8 cellular contexts compared by ENCODE assay signal in genomic region chr2:160994141-160995002, GRCh38.
A peak's percentile ranks its signal among the peaks of the same experiment; 100 is the strongest.
DNase-seq lines count a peak whose midpoint lies in the region; ATAC-seq, FAIRE-seq and TF ChIP-seq lines count a peak whose summit lies in the region.

No MANE protein-coding gene starts in this region.

- peak overlapping the region; percentile 60 for H3K4me2 ChIP-seq in astrocyte (ENCODE audit: low read length)

- H3K9me3 ChIP-seq in astrocyte (ENCODE audit: insufficient read depth, low read depth, low read length) (no peaks in the 10 kb centered on the region), gastrocnemius medialis (no peaks in the 10 kb centered on the region)

- intact Hi-C loops in gastrocnemius medialis (cut with DNase I; ENCODE audit: low total_unique reads): loop anchor here (1.0 to 5.0 kb wide), 5 partner anchors 36 to 884 kb away; no protein-coding TSS in a partner anchor

- H3K4me3 ChIP-seq in astrocyte (ENCODE audit: insufficient read depth, low read depth, low read length) (no peak overlapping the region), gastrocnemius medialis (peak overlapping the region in 1 of 4 donors; percentile 6)

- H2AFZ ChIP-seq in astrocyte (ENCODE audit: low read depth, low read length): peak overlapping the region; percentile 33

- TF ChIP-seq CTCF in astrocyte (IDR thresholded peaks at IDR 0.05; ENCODE audit: insufficient read depth, low read depth, low read length) (peak; percentile 90), gastrocnemius medialis (IDR thresholded peaks at IDR 0.05 in 4 of 5, conservative IDR thresholded peaks at IDR 0.05 in 1 of 5) (peak; percentile 75 to 88 (median 84))

- TF ChIP-seq POLR2A in gastrocnemius medialis (IDR thresholded peaks at IDR 0.05): no peak

- in situ Hi-C loops in gastrocnemius medialis (cut with MboI; ENCODE audit: low sequenced_read_pairs in 4 of 4): loop anchor here in 3 of 4 donors (10.0 to 25.0 kb wide), 3 partner anchors 570 to 882 kb away; no protein-coding TSS in a partner anchor

- H3K36me3 Mint-ChIP-seq in T-helper 2 cell treated with Interferon-gamma antibody and Interleukin-4, amounts not matched to agents 5 μg/mL and 100 μg/mL, for 36 hours (ENCODE audit: low read depth): no peaks in the 10 kb centered on the region
- no peaks in the 10 kb centered on the region for H3K36me3 Mint-ChIP-seq in astrocyte (ENCODE audit: low read depth, unreplicated experiment)

- peaks cover 3% of the 10 kb centered on the region for H3K4me1 Mint-ChIP-seq in T-helper 2 cell treated with Interferon-gamma antibody and Interleukin-4, amounts not matched to agents 5 μg/mL and 100 μg/mL, for 36 hours (ENCODE audit: low read depth)
- H3K4me1 Mint-ChIP-seq in astrocyte (ENCODE audit: low read depth, unreplicated experiment): peaks cover 14% of the 10 kb centered on the region

- peaks cover 6% of the 10 kb centered on the region for H3K27me3 Mint-ChIP-seq in T-helper 2 cell treated with Interferon-gamma antibody and Interleukin-4, amounts not matched to agents 5 μg/mL and 100 μg/mL, for 36 hours (ENCODE audit: low read depth)
- no peaks in the 10 kb centered on the region for H3K27me3 Mint-ChIP-seq in astrocyte (ENCODE audit: low read depth, unreplicated experiment)

- H3K27me3 ChIP-seq in astrocyte (ENCODE audit: insufficient read depth, low read length): no peaks in the 10 kb centered on the region
- no peaks in the 10 kb centered on the region for H3K27me3 ChIP-seq in gastrocnemius medialis

- peak; percentile 64 for FAIRE-seq in astrocyte (lab: Jason Lieb, UNC)

- H3K27ac Mint-ChIP-seq in T-helper 2 cell treated with Interferon-gamma antibody and Interleukin-4, amounts not matched to agents 5 μg/mL and 100 μg/mL, for 36 hours: no peak overlapping the region
- no peak overlapping the region for H3K27ac Mint-ChIP-seq in astrocyte (ENCODE audit: unreplicated experiment)

- H3K9me3 Mint-ChIP-seq in T-helper 2 cell treated with Interferon-gamma antibody and Interleukin-4, amounts not matched to agents 5 μg/mL and 100 μg/mL, for 36 hours: no peaks in the 10 kb centered on the region
- no peaks in the 10 kb centered on the region for H3K9me3 Mint-ChIP-seq in astrocyte (ENCODE audit: unreplicated experiment)

- DNase-seq in NK-92 treated with Interleukin-12 subunit alpha and Interleukin-12 subunit beta, amount 100 ng/mL, for 24 hours (lab: John Stamatoyannopoulos, UW): peak; percentile 40
- DNase-seq in NK-92 (lab: John Stamatoyannopoulos, UW; ENCODE audit: unreplicated experiment) (no peak), NCI-H146 treated with DMSO at 0.1 percent for 48 hours (lab: John Stamatoyannopoulos, UW; ENCODE audit: unreplicated experiment) (peak; percentile 1), astrocyte (ENCODE audit: low read depth) (peak; percentile 82), hippocampal formation (lab: John Stamatoyannopoulos, UW) (peak; percentile 58 to 83), gastrocnemius medialis (peak; percentile 71 to 72)
- DNase-seq in T-helper 2 cell treated with Interferon-gamma antibody and Interleukin-4, amounts not matched to agents 5 μg/mL and 100 μg/mL, for 36 hours (ENCODE audit: low spot score): peak; percentile 58

- H3K4me1 ChIP-seq in astrocyte (ENCODE audit: insufficient read depth, low read length) (no peaks in the 10 kb centered on the region), gastrocnemius medialis (peaks cover 0 to 6% of the 10 kb centered on the region in 2 donors)

- H3K4me3 Mint-ChIP-seq in T-helper 2 cell treated with Interferon-gamma antibody and Interleukin-4, amounts not matched to agents 5 μg/mL and 100 μg/mL, for 36 hours: no peak overlapping the region
- no peak overlapping the region for H3K4me3 Mint-ChIP-seq in astrocyte (ENCODE audit: unreplicated experiment)

- no peak overlapping the region for H3K27ac ChIP-seq in astrocyte (ENCODE audit: low read depth, low read length)
- peak overlapping the region; percentile 36 to 76 (median 47) for H3K27ac ChIP-seq in gastrocnemius medialis

- H3K79me2 ChIP-seq in astrocyte (ENCODE audit: insufficient read depth, low read length): no peaks in the 10 kb centered on the region

- no peaks in the 10 kb centered on the region for H4K20me1 ChIP-seq in astrocyte (ENCODE audit: insufficient read depth, low read length)

- H3K36me3 ChIP-seq in astrocyte (ENCODE audit: insufficient read depth, low read length): no peaks in the 10 kb centered on the region
- no peaks in the 10 kb centered on the region for H3K36me3 ChIP-seq in gastrocnemius medialis

- ATAC-seq in HG02870 (IDR thresholded peaks at IDR 0.05; ENCODE audit: unreplicated experiment): peak; percentile 88
- ATAC-seq in gastrocnemius medialis: peak; percentile 100

- H3K9ac ChIP-seq in astrocyte (ENCODE audit: low read length): peak overlapping the region; percentile 26
